8 cellular contexts compared by ENCODE assay signal in the genomic region with DNA sequence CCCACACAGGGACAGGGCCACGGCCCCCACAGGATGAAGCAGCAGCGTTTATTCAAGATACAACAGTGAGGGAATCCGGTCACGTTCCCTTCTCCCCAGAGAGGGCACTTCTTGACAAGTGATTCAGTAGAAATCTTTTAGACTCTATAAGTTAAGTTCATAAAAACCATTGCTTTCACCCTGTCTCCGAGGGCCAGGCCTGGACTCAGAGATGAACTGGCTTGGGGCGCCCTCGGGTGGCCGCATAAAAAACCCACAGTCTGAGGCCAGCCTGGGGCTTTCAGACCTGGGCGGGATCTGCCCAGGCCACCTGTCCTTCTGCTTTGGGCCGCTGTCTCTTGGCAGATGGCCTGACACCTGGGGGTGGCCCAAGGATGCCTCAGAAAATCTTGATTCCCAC. TPM values are rescaled to one million over a fixed set of nuclear protein-coding genes. Genes with fewer than 3 reads are reported as not detected.
DNase-seq lines count a peak whose midpoint lies in the region; TF ChIP-seq lines count a peak whose summit lies in the region.
"Not testable (repeated sequence)": the region's sequence is repeated elsewhere in the genome, so short reads cannot be mapped to it uniquely, and the experiment has no call there.

No MANE protein-coding gene starts in this region.

- H3K4me1 ChIP-seq in neural progenitor cell: not testable (repeated sequence)

- not testable (repeated sequence) for H3K36me3 Mint-ChIP-seq in neural progenitor cell

- not testable (repeated sequence) for H3K36me3 ChIP-seq in neural progenitor cell

- H3K9ac ChIP-seq in neural progenitor cell: not testable (repeated sequence)

- H3K79me2 ChIP-seq in neural progenitor cell (ENCODE audit: low read depth): not testable (repeated sequence)

- H4K20me1 ChIP-seq in neural progenitor cell (ENCODE audit: low read depth): not testable (repeated sequence)

- intact Hi-C loops in head of caudate nucleus (cut with DNase I): not testable (repeated sequence)

- not testable (repeated sequence) for H3K9me3 Mint-ChIP-seq in neural progenitor cell

- not testable (repeated sequence) for H3K27ac ChIP-seq in neural progenitor cell

- not testable (repeated sequence) for H3K4me3 Mint-ChIP-seq in neural progenitor cell

- H3F3A ChIP-seq in neural progenitor cell (ENCODE audit: low read depth): not testable (repeated sequence)

- H3K4me2 ChIP-seq in neural progenitor cell: not testable (repeated sequence)

- H3K9me3 ChIP-seq in neural progenitor cell (ENCODE audit: low read depth): not testable (repeated sequence)

- not testable (repeated sequence) for H3K27ac Mint-ChIP-seq in neural progenitor cell

- H3K27me3 ChIP-seq in neural progenitor cell: not testable (repeated sequence)

- not testable (repeated sequence) for H3K4me3 ChIP-seq in neural progenitor cell

- TF ChIP-seq CTCF in neural progenitor cell (IDR thresholded peaks at IDR 0.05): peak; percentile 66

- not testable (repeated sequence) for H3K27me3 Mint-ChIP-seq in neural progenitor cell (ENCODE audit: insufficient read depth, low read depth)

- peak overlapping the region; percentile 68 for H2AFZ ChIP-seq in neural progenitor cell (replicated peaks)

- in situ Hi-C loops in Caki2 (cut with HindIII; ENCODE audit: low pct_unique_long_range_greater_than_20kb, low sequenced_read_pairs): not testable (repeated sequence)

- DNase-seq in Caki2 (ENCODE audit: low read depth): peak; percentile 82
- DNase-seq in KG1 (lab: John Stamatoyannopoulos, UW): peak; percentile 25
- DNase-seq in NOMO-1 treated with DMSO at 0.1 percent for 48 hours (lab: John Stamatoyannopoulos, UW; ENCODE audit: unreplicated experiment): peak; percentile 69
- DNase-seq in activated CD4-positive, CD25-positive, alpha-beta regulatory T cell treated with anti-CD3 and anti-CD28 coated beads, Interleukin-2, amount 50 U/mL, for 16 hours (ENCODE audit: low read depth, low spot score): peak; percentile 35
- peak; percentile 78 for DNase-seq in amniotic epithelial cell (ENCODE audit: low read depth)
- DNase-seq in head of caudate nucleus: peak in 39 of 42 donors; percentile 22 to 80 (median 60)
- DNase-seq in neural progenitor cell (ENCODE audit: low spot score): peak; percentile 82
- peak; percentile 40 for DNase-seq in stimulated activated CD8-positive, alpha-beta memory T cell treated with anti-CD3 and anti-CD28 coated beads, Interleukin-4, amount 100 ng/mL, for 24 hours (ENCODE audit: low read depth)

- peaks cover 12% of the 10 kb centered on the region for H3K4me1 Mint-ChIP-seq in neural progenitor cell

RNA-seq across cellular contexts. Expression of gene SPECC1L, which starts 11.2 kb away (rescaled TPM):
- 6.7 and 7.3 TPM in 2 replicates for total RNA-seq in Caki2 (2014; rRNA removed; shearing (Covaris generic); ENCODE audit: low replicate concordance)
- total RNA-seq in neural progenitor cell (ENCODE audit: low replicate concordance): 35.8 and 48.9 TPM in 2 replicates

RNA-seq across cellular contexts. Expression of gene GGT5, which starts 14.6 kb away (rescaled TPM):
- total RNA-seq in Caki2 (2014; rRNA removed; shearing (Covaris generic); ENCODE audit: low replicate concordance): not detected in 2 replicates
- total RNA-seq in neural progenitor cell (ENCODE audit: low replicate concordance): not detected in 2 replicates

Comparison
In these comparisons a context has a peak if more than half of its experiments do, and no peak if none do; other contexts are left out.
1. DNase-seq: peak in every context shown above with its lines; median percentile 82 in Caki2; 82 in neural progenitor cell; 78 in amniotic epithelial cell; 69 in NOMO-1 treated with DMSO at 0.1 percent for 48 hours; 60 in head of caudate nucleus; 40 in stimulated activated CD8-positive, alpha-beta memory T cell treated with anti-CD3 and anti-CD28 coated beads, Interleukin-4, amount 100 ng/mL, for 24 hours; 35 in activated CD4-positive, CD25-positive, alpha-beta regulatory T cell treated with anti-CD3 and anti-CD28 coated beads, Interleukin-2, amount 50 U/mL, for 16 hours; 25 in KG1.